Comparison of ENCODE assay signal across 16 cellular contexts in genomic region chr7:132943645-132944044, GRCh38.
"Had no signal": no experiment of that assay in that cellular context is flagged by ENCODE, and none has a peak within 500 bp of the region (broad histone marks: within the 10 kb centered on the region; RNA-seq: fewer than 3 reads in every experiment).

No MANE protein-coding gene starts in this region.

- ATAC-seq: heart left ventricle; left lobe of liver; mucosa of descending colon; naive thymus-derived CD8-positive, alpha-beta T cell had no signal

- H3K36me3 ChIP-seq: heart left ventricle, right atrium auricular region, sigmoid colon, tibial nerve had no signal

- H3K4me3 ChIP-seq: dorsolateral prefrontal cortex, heart left ventricle, mucosa of descending colon, right atrium auricular region, sigmoid colon, skin epidermis, tibial nerve had no signal

- H3K27ac ChIP-seq: dorsolateral prefrontal cortex, heart left ventricle, right atrium auricular region, sigmoid colon, skin epidermis, tibial nerve had no signal

- H3K9me3 ChIP-seq: heart left ventricle, mucosa of descending colon, right atrium auricular region, sigmoid colon, tibial nerve had no signal

- DNase-seq: cortex of kidney; dorsolateral prefrontal cortex; effector CD8-positive, alpha-beta T cell; foreskin melanocyte; heart left ventricle; hippocampal formation; mammary epithelial cell; mucosa of descending colon; naive thymus-derived CD8-positive, alpha-beta T cell; sigmoid colon; stimulated activated CD4-positive, alpha-beta T cell treated with anti-CD3 and anti-CD28 coated beads, Interleukin-12 subunit alpha, Interleukin-12 subunit beta, amount 100 ng/mL, for 4 hours; stimulated activated naive CD4-positive, alpha-beta T cell treated with Interleukin-2 at 50 U/mL for 16 hours had no signal

- H3K27me3 ChIP-seq: dorsolateral prefrontal cortex, heart left ventricle, right atrium auricular region, sigmoid colon, tibial nerve had no signal

- H3K4me1 ChIP-seq: right atrium auricular region, sigmoid colon, tibial nerve had no signal
